1 cellular context compared by ENCODE assay signal in genomic region chr11:44518968-44519550, GRCh38.
TF ChIP-seq lines count a peak whose summit lies in the region.

No MANE protein-coding gene starts in this region.

TF ChIP-seq in HepG2, 621 proteins besides CTCF, POLR2A, EP300 and RAD21:
- TF ChIP-seq ZNF205 (CRISPR knock-in tag; IDR thresholded peaks at IDR 0.05) (no peak), MNT (IDR thresholded peaks at IDR 0.05) (peak; percentile 51; the same call in 1 of the 2 replicates), DDIT3 (CRISPR knock-in tag; IDR thresholded peaks at IDR 0.05) (no peak)
